Comparison of ENCODE assay signal across 8 cellular contexts in the genomic region with DNA sequence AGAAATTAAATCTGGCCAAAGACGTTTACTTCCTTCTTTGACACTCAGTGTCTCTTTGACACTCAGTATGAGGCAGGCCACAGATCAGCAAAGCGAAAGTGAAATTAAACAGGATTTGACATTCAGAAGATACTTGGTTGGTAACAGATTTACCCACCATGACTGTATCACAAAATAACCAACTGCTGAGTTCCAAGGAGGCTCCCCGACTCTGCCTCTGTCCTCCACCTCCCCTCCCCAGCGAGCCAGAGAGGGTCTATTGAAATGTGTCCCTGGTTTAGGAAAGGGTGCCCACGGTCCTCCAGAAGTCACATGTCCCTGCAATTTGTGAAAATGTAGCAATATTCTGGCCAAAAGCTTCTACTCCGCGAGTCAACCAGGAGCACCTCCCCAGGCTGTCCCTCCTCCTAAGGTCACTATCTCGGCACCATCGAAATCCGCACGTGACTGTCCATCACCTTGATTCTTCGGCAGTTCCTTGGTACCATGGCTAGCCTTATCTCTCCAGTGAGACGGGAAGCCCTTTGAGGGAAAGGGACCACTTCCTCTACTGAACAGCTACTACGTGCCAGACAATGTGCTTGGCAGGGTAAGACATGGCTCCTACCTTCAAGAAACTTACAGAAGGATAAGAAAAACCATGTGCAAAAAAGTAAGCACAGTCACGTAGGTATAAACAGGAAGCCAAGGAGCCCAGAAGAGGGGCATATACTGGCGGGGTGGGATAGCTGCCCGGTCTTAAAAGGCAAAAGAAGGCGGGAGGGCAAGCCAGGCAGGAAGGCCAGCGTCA. TPM values are rescaled to one million over a fixed set of nuclear protein-coding genes. Genes with fewer than 3 reads are reported as not detected.
DNase-seq lines count a peak whose midpoint lies in the region; ATAC-seq and TF ChIP-seq lines count a peak whose summit lies in the region.

No MANE protein-coding gene starts in this region.

- no peaks in the 10 kb centered on the region for H3K79me2 ChIP-seq in neural cell (replicated peaks; ENCODE audit: insufficient read depth, low read length)

- H3K9me2 ChIP-seq in neural cell (ENCODE audit: insufficient read depth, low read length), result no peaks in the 10 kb centered on the region

- H4K20me1 ChIP-seq in neural cell (ENCODE audit: insufficient read depth), result no peaks in the 10 kb centered on the region

- H3K4me3 ChIP-seq in neural cell (ENCODE audit: low read length), result peak overlapping the region; percentile 71
- peak overlapping the region; percentile 87 to 93 for H3K4me3 ChIP-seq in vagina

- H3K9me3 Mint-ChIP-seq in activated CD8-positive, alpha-beta T cell treated with anti-CD3 and anti-CD28 coated beads, Interleukin-2, amount 10 ng/mL, durations not matched to agents 7 days and 5 days (ENCODE audit: insufficient read depth), result peaks cover 12% of the 10 kb centered on the region

- H3K4me3 Mint-ChIP-seq in activated CD8-positive, alpha-beta T cell treated with anti-CD3 and anti-CD28 coated beads, Interleukin-2, amount 10 ng/mL, durations not matched to agents 7 days and 5 days, result peak overlapping the region; percentile 86

- no peak overlapping the region for H3K9ac ChIP-seq in neural cell (ENCODE audit: low read length)

- in situ Hi-C loops in KBM-7 (cut with MboI; ENCODE audit: low pct_unique_long_range_greater_than_20kb, low sequenced_read_pairs), result no loop called here

- H3K27me3 ChIP-seq in neural cell (ENCODE audit: insufficient read depth, low read depth, low read length) (peaks cover 36% of the 10 kb centered on the region), vagina (no peaks in the 10 kb centered on the region)

- peak overlapping the region; percentile 97 for H3K27ac Mint-ChIP-seq in activated CD8-positive, alpha-beta T cell treated with anti-CD3 and anti-CD28 coated beads, Interleukin-2, amount 10 ng/mL, durations not matched to agents 7 days and 5 days

- CTCF ChIA-PET in activated CD8-positive, alpha-beta T cell treated with anti-CD3 and anti-CD28 coated beads, Interleukin-2, amount 10 ng/mL, durations not matched to agents 7 days and 5 days (lab: Charles Lee), result interaction anchor here (0.6 to 1.8 kb wide), 4 partner anchors 11 to 217 kb away, joined by 3 to 5 read pairs (median 4); a partner anchor contains a TSS

- H3K27me3 Mint-ChIP-seq in activated CD8-positive, alpha-beta T cell treated with anti-CD3 and anti-CD28 coated beads, Interleukin-2, amount 10 ng/mL, durations not matched to agents 7 days and 5 days (ENCODE audit: low read depth), result no peaks in the 10 kb centered on the region

- H3F3A ChIP-seq in neural cell (ENCODE audit: insufficient read depth, low read length, poor library complexity, severe bottlenecking), result no peaks in the 10 kb centered on the region

- peak; percentile 32 for DNase-seq in DMS79 (lab: John Stamatoyannopoulos, UW)
- peak; percentile 75 for DNase-seq in KBM-7
- DNase-seq in activated CD8-positive, alpha-beta T cell treated with anti-CD3 and anti-CD28 coated beads, Interleukin-2, amount 10 ng/mL, durations not matched to agents 7 days and 5 days, result peak; percentile 74
- DNase-seq in vagina (ENCODE audit: extremely low spot score in 2 of 2), result no peak
- no peak for DNase-seq in dedifferentiated amniotic fluid mesenchymal stem cell (ENCODE audit: extremely low spot score)

- H2AFZ ChIP-seq in neural cell (ENCODE audit: low read depth, low read length), result no peak overlapping the region

- POLR2A ChIA-PET in activated CD8-positive, alpha-beta T cell treated with anti-CD3 and anti-CD28 coated beads, Interleukin-2, amount 10 ng/mL, durations not matched to agents 7 days and 5 days (lab: Charles Lee), result interaction anchor here (1.0 to 4.7 kb wide), 8 partner anchors 9 to 112 kb away, joined by 3 to 64 read pairs (median 6); a partner anchor contains a TSS

- H3K27ac ChIP-seq in neural cell (ENCODE audit: low read length) (no peak overlapping the region), vagina (peak overlapping the region; percentile 96)

- TF ChIP-seq POLR2A in vagina (IDR thresholded peaks at IDR 0.05), result no peak

- ATAC-seq in GM21447 (IDR thresholded peaks at IDR 0.05; ENCODE audit: unreplicated experiment) (peak; percentile 39), esophagus mucosa (peak; percentile 21)
- peak; percentile 71 for ATAC-seq in activated CD8-positive, alpha-beta T cell treated with anti-CD3 and anti-CD28 coated beads, Interleukin-2, amount 10 ng/mL, durations not matched to agents 7 days and 5 days

- H3K4me2 ChIP-seq in neural cell (ENCODE audit: low read length), result no peak overlapping the region

- peaks cover 44% of the 10 kb centered on the region for H3K4me1 Mint-ChIP-seq in activated CD8-positive, alpha-beta T cell treated with anti-CD3 and anti-CD28 coated beads, Interleukin-2, amount 10 ng/mL, durations not matched to agents 7 days and 5 days (ENCODE audit: low read depth)

- TF ChIP-seq RAD21 in neural cell (conservative IDR thresholded peaks at IDR 0.05), result no peak

- intact Hi-C loops in vagina (cut with DNase I), result no loop called here

- H3K9me3 ChIP-seq in neural cell (ENCODE audit: low read length), result no peaks in the 10 kb centered on the region
- no peaks in the 10 kb centered on the region for H3K9me3 ChIP-seq in vagina

- no peaks in the 10 kb centered on the region for H3K36me3 ChIP-seq in neural cell (ENCODE audit: insufficient read depth, low read length)
- no peaks in the 10 kb centered on the region for H3K36me3 ChIP-seq in vagina

- TF ChIP-seq EP300 in neural cell (conservative IDR thresholded peaks at IDR 0.05; ENCODE audit: poor library complexity, severe bottlenecking), result no peak

- H3K4me1 ChIP-seq in vagina, result peaks cover 31% of the 10 kb centered on the region

- TF ChIP-seq CTCF in neural cell (IDR thresholded peaks at IDR 0.05; ENCODE audit: poor library complexity, severe bottlenecking) (no peak), vagina (IDR thresholded peaks at IDR 0.05) (no peak)

- H3K36me3 Mint-ChIP-seq in activated CD8-positive, alpha-beta T cell treated with anti-CD3 and anti-CD28 coated beads, Interleukin-2, amount 10 ng/mL, durations not matched to agents 7 days and 5 days (ENCODE audit: low read depth), result peaks cover 43% of the 10 kb centered on the region

TF ChIP-seq in neural cell, 6 proteins besides CTCF, POLR2A, EP300 and RAD21:
- TF ChIP-seq POLR2AphosphoS5 (IDR thresholded peaks at IDR 0.05), result no peak
- TF ChIP-seq MXI1 (conservative IDR thresholded peaks at IDR 0.05; ENCODE audit: poor library complexity, severe bottlenecking), result no peak
- no peak for TF ChIP-seq TAF1 (IDR thresholded peaks at IDR 0.05; ENCODE audit: low read depth)
- TF ChIP-seq, protein P1, sequence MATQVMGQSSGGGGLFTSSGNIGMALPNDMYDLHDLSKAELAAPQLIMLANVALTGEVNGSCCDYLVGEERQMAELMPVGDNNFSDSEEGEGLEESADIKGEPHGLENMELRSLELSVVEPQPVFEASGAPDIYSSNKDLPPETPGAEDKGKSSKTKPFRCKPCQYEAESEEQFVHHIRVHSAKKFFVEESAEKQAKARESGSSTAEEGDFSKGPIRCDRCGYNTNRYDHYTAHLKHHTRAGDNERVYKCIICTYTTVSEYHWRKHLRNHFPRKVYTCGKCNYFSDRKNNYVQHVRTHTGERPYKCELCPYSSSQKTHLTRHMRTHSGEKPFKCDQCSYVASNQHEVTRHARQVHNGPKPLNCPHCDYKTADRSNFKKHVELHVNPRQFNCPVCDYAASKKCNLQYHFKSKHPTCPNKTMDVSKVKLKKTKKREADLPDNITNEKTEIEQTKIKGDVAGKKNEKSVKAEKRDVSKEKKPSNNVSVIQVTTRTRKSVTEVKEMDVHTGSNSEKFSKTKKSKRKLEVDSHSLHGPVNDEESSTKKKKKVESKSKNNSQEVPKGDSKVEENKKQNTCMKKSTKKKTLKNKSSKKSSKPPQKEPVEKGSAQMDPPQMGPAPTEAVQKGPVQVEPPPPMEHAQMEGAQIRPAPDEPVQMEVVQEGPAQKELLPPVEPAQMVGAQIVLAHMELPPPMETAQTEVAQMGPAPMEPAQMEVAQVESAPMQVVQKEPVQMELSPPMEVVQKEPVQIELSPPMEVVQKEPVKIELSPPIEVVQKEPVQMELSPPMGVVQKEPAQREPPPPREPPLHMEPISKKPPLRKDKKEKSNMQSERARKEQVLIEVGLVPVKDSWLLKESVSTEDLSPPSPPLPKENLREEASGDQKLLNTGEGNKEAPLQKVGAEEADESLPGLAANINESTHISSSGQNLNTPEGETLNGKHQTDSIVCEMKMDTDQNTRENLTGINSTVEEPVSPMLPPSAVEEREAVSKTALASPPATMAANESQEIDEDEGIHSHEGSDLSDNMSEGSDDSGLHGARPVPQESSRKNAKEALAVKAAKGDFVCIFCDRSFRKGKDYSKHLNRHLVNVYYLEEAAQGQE (IDR thresholded peaks at IDR 0.05; ENCODE audit: borderline replicate concordance), result no peak
- TF ChIP-seq EZH2 (IDR thresholded peaks at IDR 0.05; ENCODE audit: borderline replicate concordance, insufficient read depth, low read length, poor library complexity, severe bottlenecking), result no peak
- no peak for TF ChIP-seq SMC3 (conservative IDR thresholded peaks at IDR 0.05; ENCODE audit: poor library complexity)

RNA-seq across cellular contexts. Expression of a gene that starts 1.5 kb away (rescaled TPM):
- total RNA-seq in activated CD8-positive, alpha-beta T cell treated with anti-CD3 and anti-CD28 coated beads, Interleukin-2, amount 10 ng/mL, durations not matched to agents 7 days and 5 days, result 10 to 100 TPM; 27.7 to 27.8 TPM
- total RNA-seq in esophagus mucosa (1.8 TPM), vagina (19.2 TPM)
- 4.6 and 6.1 TPM in 2 replicates for polyA plus RNA-seq in neural cell
- polyA minus RNA-seq in neural cell, result 0.49 and 4.1 TPM in 2 replicates

Comparison
In these comparisons a context has a peak if more than half of its experiments do, and no peak if none do; other contexts are left out.
1. DNase-seq: peak in DMS79 (single experiment), KBM-7 (single experiment) and activated CD8-positive, alpha-beta T cell treated with anti-CD3 and anti-CD28 coated beads, Interleukin-2, amount 10 ng/mL, durations not matched to agents 7 days and 5 days (single experiment); none in vagina (0 of 2) and dedifferentiated amniotic fluid mesenchymal stem cell (single experiment).
2. ATAC-seq: peak in every context shown above with its lines; median percentile 71 in activated CD8-positive, alpha-beta T cell treated with anti-CD3 and anti-CD28 coated beads, Interleukin-2, amount 10 ng/mL, durations not matched to agents 7 days and 5 days; 39 in GM21447; 21 in esophagus mucosa.